9 cellular contexts compared by ENCODE assay signal in the genomic region with DNA sequence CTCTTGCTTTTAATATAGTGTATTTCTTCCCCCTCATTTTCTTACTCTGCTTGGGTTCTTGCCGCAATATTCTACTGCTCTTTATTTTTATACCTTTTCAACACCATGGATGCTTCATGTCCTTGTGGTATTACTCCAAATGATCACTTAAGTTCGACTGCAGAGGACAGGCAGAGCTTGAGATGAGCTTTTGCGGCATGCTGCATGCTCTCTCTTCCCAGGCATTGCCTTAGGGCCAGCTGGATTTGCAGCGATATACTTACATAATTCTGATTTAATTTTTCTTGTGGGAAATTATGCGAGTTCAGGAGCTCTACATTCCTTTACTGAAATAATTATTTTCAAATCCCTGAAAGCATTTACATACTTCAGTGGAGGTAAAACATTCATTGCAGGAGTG.
"Had no signal": no experiment of that assay in that cellular context is flagged by ENCODE, and none has a peak within 500 bp of the region (broad histone marks: within the 10 kb centered on the region; RNA-seq: fewer than 3 reads in every experiment).

No MANE protein-coding gene starts in this region.

- H3K9me3 ChIP-seq: HAP-1 had no signal

- H3K27ac ChIP-seq: GM23248 had no signal

- H3K9ac ChIP-seq: GM23248 had no signal

- H2AFZ ChIP-seq: GM23248, GM23338 had no signal

- H3K4me3 ChIP-seq: GM23248, GM23338, HAP-1 had no signal

- H3K4me1 ChIP-seq: HAP-1 had no signal

- ATAC-seq: GM23338, HCT116 had no signal

- DNase-seq: GM23248, GOT3, H7, H9, HCEC 1CT, HFFc6 had no signal

- H3K36me3 ChIP-seq: HAP-1 had no signal

- H3K4me2 ChIP-seq: GM23338 had no signal
